In the genomic region with DNA sequence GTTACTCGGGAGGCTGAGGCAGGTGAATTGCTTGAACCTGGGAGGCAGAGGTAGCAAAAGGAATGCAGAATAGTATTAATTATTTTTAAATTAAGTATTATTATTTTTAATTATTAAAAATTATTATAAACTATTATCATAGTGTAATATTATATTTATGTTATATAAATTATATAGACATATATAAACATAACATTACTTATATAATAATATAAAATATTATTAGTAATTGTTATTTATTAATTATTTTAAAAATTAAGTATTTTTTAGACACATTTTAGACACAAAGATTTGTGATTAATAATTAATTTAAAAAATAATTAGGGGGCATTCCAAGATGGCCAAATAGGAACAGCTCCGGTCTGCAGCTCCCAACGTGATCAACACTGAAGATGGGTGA, we compare ENCODE assay signal across 14 cellular contexts. TPM values are rescaled to one million over a fixed set of nuclear protein-coding genes. Genes with fewer than 3 reads are reported as not detected.
"Had no signal": no experiment of that assay in that cellular context is flagged by ENCODE, and none has a peak within 500 bp of the region (broad histone marks: within the 10 kb centered on the region; RNA-seq: fewer than 3 reads in every experiment).

No MANE protein-coding gene starts in this region.

- H3K27me3 ChIP-seq: stomach had no signal

- DNase-seq: activated CD4-positive, alpha-beta T cell treated with anti-CD3 and anti-CD28 coated beads for 48 hours; activated CD8-positive, alpha-beta memory T cell treated with anti-CD3 and anti-CD28 coated beads, Interleukin-2, amount 50 U/mL, for 48 hours; activated CD8-positive, alpha-beta T cell treated with anti-CD3 and anti-CD28 coated beads, Interleukin-2, amount 10 ng/mL, durations not matched to agents 7 days and 5 days; aorta; hippocampal formation; left lung; T1000 had no signal

- H3K9me3 Mint-ChIP-seq: T-cell had no signal

- H3K4me3 ChIP-seq: left lung had no signal

- H3K36me3 Mint-ChIP-seq: T-cell had no signal

- H3K36me3 ChIP-seq: left lung, stomach had no signal

- FAIRE-seq: bronchial epithelial cell had no signal

- H3K27ac ChIP-seq: left lung had no signal

- ATAC-seq: activated CD8-positive, alpha-beta T cell treated with anti-CD3 and anti-CD28 coated beads, Interleukin-2, amount 10 ng/mL, durations not matched to agents 7 days and 5 days; left lung; T-cell had no signal

- H3K27ac Mint-ChIP-seq: activated CD8-positive, alpha-beta T cell treated with anti-CD3 and anti-CD28 coated beads, Interleukin-2, amount 10 ng/mL, durations not matched to agents 7 days and 5 days; nephron progenitor cell had no signal

- H3K4me1 ChIP-seq: left lung, stomach had no signal

- H3K4me3 Mint-ChIP-seq: activated CD8-positive, alpha-beta T cell treated with anti-CD3 and anti-CD28 coated beads, Interleukin-2, amount 10 ng/mL, durations not matched to agents 7 days and 5 days; nephron progenitor cell; T-cell had no signal

- H3K9me3 ChIP-seq: stomach had no signal

RNA-seq across cellular contexts. Expression of a gene that starts 31.7 kb away (rescaled TPM):
- total RNA-seq: activated CD8-positive, alpha-beta T cell treated with anti-CD3 and anti-CD28 coated beads, Interleukin-2, amount 10 ng/mL, durations not matched to agents 7 days and 5 days; aorta; osteocyte; renal cortical epithelial cell; stomach; T-cell; urinary bladder had no signal
- polyA plus RNA-seq: urinary bladder had no signal
